ENCODE assay signal across 10 cellular contexts in the genomic region with DNA sequence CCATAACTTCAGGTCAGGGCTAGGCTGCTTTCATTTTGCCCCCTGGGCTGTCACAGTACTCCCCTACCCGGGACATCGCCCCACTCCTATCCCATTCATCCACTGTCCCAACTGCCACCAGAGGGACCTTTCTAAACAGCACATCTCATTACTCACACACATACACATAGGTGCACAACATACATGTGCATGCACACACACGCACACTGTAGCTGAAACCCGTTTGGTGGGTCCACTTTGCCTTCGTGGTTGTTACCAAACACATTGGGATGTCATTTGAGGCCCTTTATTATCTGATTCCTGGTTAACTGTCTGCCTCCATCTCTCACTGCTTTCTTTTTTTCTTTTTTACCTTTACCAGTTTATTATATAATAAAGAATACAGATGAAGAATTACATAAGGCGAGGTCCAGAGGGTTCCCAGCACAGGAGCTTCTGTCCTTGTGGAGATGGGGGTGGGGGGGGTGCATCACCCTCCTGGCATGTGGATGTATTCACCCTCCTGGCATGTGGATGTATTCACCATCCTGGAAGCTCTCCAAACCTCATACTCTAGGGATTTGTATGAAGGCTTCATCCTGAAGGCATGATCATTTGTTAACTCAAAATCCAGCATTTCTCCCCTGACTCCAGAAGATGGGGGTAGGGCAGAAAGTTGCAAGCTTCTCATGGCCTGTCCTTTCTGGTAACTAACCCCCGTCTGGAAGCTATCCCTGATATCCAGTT.
DNase-seq lines count a peak whose midpoint lies in the region; ATAC-seq, FAIRE-seq and TF ChIP-seq lines count a peak whose summit lies in the region.
"Had no signal": no experiment of that assay in that cellular context is flagged by ENCODE, and none has a peak within 500 bp of the region (broad histone marks: within the 10 kb centered on the region; RNA-seq: fewer than 3 reads in every experiment).

No MANE protein-coding gene starts in this region.

- 66% methylated on average over 7 of the region's 7 CpGs for WGBS in SK-N-SH (ENCODE audit: low lambda C conversion rate)
- 87 to 94% (median 89%) methylated on average over 7 of the region's 7 CpGs for WGBS in spleen, 5 donors

- H3K4me2 ChIP-seq in SK-N-SH: peak overlapping the region; percentile 17; the same call in 1 of the 2 replicates

- DNase-seq in H54 (ENCODE audit: insufficient read length, low spot score): peak; percentile 77
- DNase-seq in SK-N-SH: no peak
- peak; percentile 96 for DNase-seq in fibroblast of mammary gland (ENCODE audit: low read depth)
- DNase-seq in spleen: peak; percentile 15
- no peak for DNase-seq in GM13976 (ENCODE audit: low spot score)
- DNase-seq in NCI-H2081 treated with DMSO at 0.1 percent for 48 hours (lab: John Stamatoyannopoulos, UW): no peak
- DNase-seq: activated CD4-positive, alpha-beta memory T cell treated with anti-CD3 and anti-CD28 coated beads, Interleukin-2, amount 10 ng/mL, durations not matched to agents 7 days and 5 days; stimulated activated naive CD4-positive, alpha-beta T cell had no signal

- POLR2A ChIA-PET in SK-N-SH (lab: Yijun Ruan, JAX): no interaction called here

- TF ChIP-seq CTCF in SK-N-SH (IDR thresholded peaks at IDR 0.05) (no peak), fibroblast of mammary gland (conservative IDR thresholded peaks at IDR 0.05; ENCODE audit: control insufficient read depth, insufficient read depth, low read depth, low read length) (no peak), spleen (IDR thresholded peaks at IDR 0.05 in 8 of 11, conservative IDR thresholded peaks at IDR 0.05 in 3 of 11) (no peak), GM13976 (IDR thresholded peaks at IDR 0.05; ENCODE audit: borderline replicate concordance, control extremely low read depth, extremely low read depth, insufficient read depth, missing control alignments) (no peak)

- intact Hi-C loops in spleen (cut with DNase I; ENCODE audit: low total_unique reads): no loop called here

- H3K27ac ChIP-seq in SK-N-SH (ENCODE audit: low read depth in 2 of 2, low read length in 1 of 2) (no peak overlapping the region), spleen (no peak overlapping the region)
- H3K27ac ChIP-seq: skin epidermis had no signal

- H3K4me1 ChIP-seq in SK-N-SH (ENCODE audit: control insufficient read depth in 1 of 2, insufficient read depth in 2 of 2, low read depth in 1 of 2, low read length in 1 of 2) (0 out of 4 replicates have a peak, but pooled peaks cover 0 to 4% of the 10 kb centered on the region in 2 experiments), spleen (no peaks in the 10 kb centered on the region)

- H3K79me2 ChIP-seq in SK-N-SH (ENCODE audit: insufficient read depth): no peaks in the 10 kb centered on the region

- TF ChIP-seq RAD21 in SK-N-SH (IDR thresholded peaks at IDR 0.05; ENCODE audit: low read length): no peak

- H3K4me3 ChIP-seq in SK-N-SH (ENCODE audit: low read depth in 2 of 2, low read length in 1 of 2) (no peak overlapping the region), fibroblast of mammary gland (ENCODE audit: control insufficient read depth, low read depth, low read length) (no peak overlapping the region), spleen (no peak overlapping the region)
- H3K4me3 ChIP-seq: skin epidermis had no signal

- FAIRE-seq in H54 (lab: Jason Lieb, UNC): peak; percentile 89

- TF ChIP-seq POLR2A in H54 (IDR thresholded peaks at IDR 0.05; ENCODE audit: low read depth, low read length) (no peak), spleen (IDR thresholded peaks at IDR 0.05) (no peak)

- no peaks in the 10 kb centered on the region for H3K36me3 ChIP-seq in SK-N-SH (replicated peaks in 1 of 2; ENCODE audit: control insufficient read depth in 1 of 2, insufficient read depth in 2 of 2, low read length in 1 of 2)
- no peaks in the 10 kb centered on the region for H3K36me3 ChIP-seq in spleen

- CTCF ChIA-PET in SK-N-SH (lab: Yijun Ruan, JAX): interaction anchor here (1.2 kb wide), 1 partner anchor 13 kb away, joined by 3 read pairs; no protein-coding TSS in a partner anchor

- TF ChIP-seq EP300 in SK-N-SH (IDR thresholded peaks at IDR 0.05; ENCODE audit: borderline replicate concordance in 1 of 2, low read depth in 1 of 2, low read length in 1 of 2): peak in 1 of 2 experiments; percentile 82; a peak in 2 of 4 replicates

- no peaks in the 10 kb centered on the region for H3F3A ChIP-seq in SK-N-SH (replicated peaks; ENCODE audit: insufficient read depth)

- H3K9me3 ChIP-seq in SK-N-SH (no peaks in the 10 kb centered on the region), spleen (peaks cover 0 to 7% (median 0%) of the 10 kb centered on the region in 8 donors)

- in situ Hi-C loops in GM13976 (cut with MboI; ENCODE audit: low sequenced_read_pairs, unreplicated experiment): no loop called here

- H4K20me1 ChIP-seq in SK-N-SH (ENCODE audit: insufficient read depth): no peaks in the 10 kb centered on the region

- H3K27me3 ChIP-seq in SK-N-SH (ENCODE audit: insufficient read depth) (peaks cover 8% of the 10 kb centered on the region; the same call in 1 of the 2 replicates), spleen (replicated peaks in 1 of 7) (no peaks in the 10 kb centered on the region)

- no peak overlapping the region for H2AFZ ChIP-seq in SK-N-SH (ENCODE audit: low read depth)

- ATAC-seq in GM18511 (IDR thresholded peaks at IDR 0.05; ENCODE audit: unreplicated experiment): no peak

- H3K9me2 ChIP-seq in SK-N-SH: no peaks in the 10 kb centered on the region

- no peak overlapping the region for H3K9ac ChIP-seq in SK-N-SH

TF ChIP-seq in SK-N-SH, 30 proteins besides CTCF, POLR2A, EP300 and RAD21 (continues in another document):
- TF ChIP-seq MXI1 (IDR thresholded peaks at IDR 0.05; ENCODE audit: low read depth, low read length) (no peak), USF1 (IDR thresholded peaks at IDR 0.05; ENCODE audit: borderline replicate concordance, low read depth) (no peak), GABPA (IDR thresholded peaks at IDR 0.05; ENCODE audit: low read depth) (no peak), MEF2A (IDR thresholded peaks at IDR 0.05; ENCODE audit: borderline replicate concordance, low read depth) (no peak), FOXJ3 (CRISPR knock-in tag; IDR thresholded peaks at IDR 0.05) (no peak), TAF1 (IDR thresholded peaks at IDR 0.05; ENCODE audit: borderline replicate concordance, low read depth, low read length) (no peak), EZH2phosphoT487 (IDR thresholded peaks at IDR 0.05; ENCODE audit: borderline replicate concordance, low read depth) (no peak), SIN3A (IDR thresholded peaks at IDR 0.05; ENCODE audit: borderline replicate concordance, low read depth, low read length) (no peak), RXRA (IDR thresholded peaks at IDR 0.05; ENCODE audit: borderline replicate concordance, low read depth) (no peak), RCOR1 (IDR thresholded peaks at IDR 0.05; ENCODE audit: low read length) (no peak), TCF12 (IDR thresholded peaks at IDR 0.05) (peak; percentile 77), CHD2 (IDR thresholded peaks at IDR 0.05; ENCODE audit: low read length, partially characterized antibody) (no peak), GATA2 (CRISPR knock-in tag; IDR thresholded peaks at IDR 0.05) (no peak), MAX (IDR thresholded peaks at IDR 0.05; ENCODE audit: low read depth) (0 out of 2 replicates have a peak, but pooled peaks have one; percentile 53), YY1 (IDR thresholded peaks at IDR 0.05; ENCODE audit: low read depth) (no peak)
- TF ChIP-seq, protein P1, sequence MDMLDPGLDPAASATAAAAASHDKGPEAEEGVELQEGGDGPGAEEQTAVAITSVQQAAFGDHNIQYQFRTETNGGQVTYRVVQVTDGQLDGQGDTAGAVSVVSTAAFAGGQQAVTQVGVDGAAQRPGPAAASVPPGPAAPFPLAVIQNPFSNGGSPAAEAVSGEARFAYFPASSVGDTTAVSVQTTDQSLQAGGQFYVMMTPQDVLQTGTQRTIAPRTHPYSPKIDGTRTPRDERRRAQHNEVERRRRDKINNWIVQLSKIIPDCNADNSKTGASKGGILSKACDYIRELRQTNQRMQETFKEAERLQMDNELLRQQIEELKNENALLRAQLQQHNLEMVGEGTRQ (IDR thresholded peaks at IDR 0.05; ENCODE audit: borderline replicate concordance, low read depth, low read length): no peak
- TF ChIP-seq, protein P2, sequence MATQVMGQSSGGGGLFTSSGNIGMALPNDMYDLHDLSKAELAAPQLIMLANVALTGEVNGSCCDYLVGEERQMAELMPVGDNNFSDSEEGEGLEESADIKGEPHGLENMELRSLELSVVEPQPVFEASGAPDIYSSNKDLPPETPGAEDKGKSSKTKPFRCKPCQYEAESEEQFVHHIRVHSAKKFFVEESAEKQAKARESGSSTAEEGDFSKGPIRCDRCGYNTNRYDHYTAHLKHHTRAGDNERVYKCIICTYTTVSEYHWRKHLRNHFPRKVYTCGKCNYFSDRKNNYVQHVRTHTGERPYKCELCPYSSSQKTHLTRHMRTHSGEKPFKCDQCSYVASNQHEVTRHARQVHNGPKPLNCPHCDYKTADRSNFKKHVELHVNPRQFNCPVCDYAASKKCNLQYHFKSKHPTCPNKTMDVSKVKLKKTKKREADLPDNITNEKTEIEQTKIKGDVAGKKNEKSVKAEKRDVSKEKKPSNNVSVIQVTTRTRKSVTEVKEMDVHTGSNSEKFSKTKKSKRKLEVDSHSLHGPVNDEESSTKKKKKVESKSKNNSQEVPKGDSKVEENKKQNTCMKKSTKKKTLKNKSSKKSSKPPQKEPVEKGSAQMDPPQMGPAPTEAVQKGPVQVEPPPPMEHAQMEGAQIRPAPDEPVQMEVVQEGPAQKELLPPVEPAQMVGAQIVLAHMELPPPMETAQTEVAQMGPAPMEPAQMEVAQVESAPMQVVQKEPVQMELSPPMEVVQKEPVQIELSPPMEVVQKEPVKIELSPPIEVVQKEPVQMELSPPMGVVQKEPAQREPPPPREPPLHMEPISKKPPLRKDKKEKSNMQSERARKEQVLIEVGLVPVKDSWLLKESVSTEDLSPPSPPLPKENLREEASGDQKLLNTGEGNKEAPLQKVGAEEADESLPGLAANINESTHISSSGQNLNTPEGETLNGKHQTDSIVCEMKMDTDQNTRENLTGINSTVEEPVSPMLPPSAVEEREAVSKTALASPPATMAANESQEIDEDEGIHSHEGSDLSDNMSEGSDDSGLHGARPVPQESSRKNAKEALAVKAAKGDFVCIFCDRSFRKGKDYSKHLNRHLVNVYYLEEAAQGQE (IDR thresholded peaks at IDR 0.05; ENCODE audit: low read depth, low read length): no peak

Comparison
In these comparisons a context has a peak if more than half of its experiments do, and no peak if none do; other contexts are left out.
1. DNase-seq: peak in H54 (single experiment), fibroblast of mammary gland (single experiment) and spleen (single experiment); none in SK-N-SH (single experiment), GM13976 (single experiment) and NCI-H2081 treated with DMSO at 0.1 percent for 48 hours (single experiment).